In genomic region chr4:26229974-26230373, GRCh38 we compare ENCODE assay signal across 6 cellular contexts.
"Had no signal": no experiment of that assay in that cellular context is flagged by ENCODE, and none has a peak within 500 bp of the region (broad histone marks: within the 10 kb centered on the region; RNA-seq: fewer than 3 reads in every experiment).

No MANE protein-coding gene starts in this region.

- ATAC-seq: HepG2, K562 had no signal

- H3K9ac ChIP-seq: KMS-11 had no signal

- DNase-seq: KBM-7, KG1 had no signal

- H3K4me3 ChIP-seq: K562 had no signal

- H3K4me2 ChIP-seq: KMS-11 had no signal

- H3K27ac ChIP-seq: HL-60, KMS-11 had no signal
